Comparison of ENCODE assay signal across 23 cellular contexts in genomic region chr18:28789460-28789859, GRCh38.
DNase-seq lines count a peak whose midpoint lies in the region; ATAC-seq, FAIRE-seq and TF ChIP-seq lines count a peak whose summit lies in the region.
"Had no signal": no experiment of that assay in that cellular context is flagged by ENCODE, and none has a peak within 500 bp of the region (broad histone marks: within the 10 kb centered on the region; RNA-seq: fewer than 3 reads in every experiment).

No MANE protein-coding gene starts in this region.

- FAIRE-seq in astrocyte (lab: Jason Lieb, UNC) (no peak), pancreas (lab: Jason Lieb, UNC) (no peak)
- FAIRE-seq: GM18507, HTR-8/SVneo had no signal

- no peak overlapping the region for H3K27ac Mint-ChIP-seq in astrocyte (ENCODE audit: unreplicated experiment)
- H3K27ac Mint-ChIP-seq in activated T-helper 2 cell treated with anti-CD3 and anti-CD28 coated beads, Interferon-gamma antibody, Interleukin-2, Interleukin-4, amounts not matched to agents 10 μg/mL and 5 μg/mL and 100 μg/mL, durations not matched to agents 14 hours and 24 hours and 36 hours: no peak overlapping the region
- H3K27ac Mint-ChIP-seq: CD4-positive, alpha-beta memory T cell; H9; HFFc6 had no signal

- H3K4me1 ChIP-seq in GM23248 (ENCODE audit: insufficient read depth) (peaks cover 43% of the 10 kb centered on the region), astrocyte (ENCODE audit: insufficient read depth, low read length) (peaks cover 1% of the 10 kb centered on the region), pancreas (no peaks in the 10 kb centered on the region)
- H3K4me1 ChIP-seq: BLaER1, Peyer's patch had no signal

- no peaks in the 10 kb centered on the region for H3K9me3 ChIP-seq in GM23248 (ENCODE audit: low read depth)
- no peaks in the 10 kb centered on the region for H3K9me3 ChIP-seq in astrocyte (ENCODE audit: insufficient read depth, low read depth, low read length)
- no peaks in the 10 kb centered on the region for H3K9me3 ChIP-seq in pancreas
- H3K9me3 ChIP-seq: BLaER1, Peyer's patch had no signal

- H3K4me3 Mint-ChIP-seq in astrocyte (ENCODE audit: unreplicated experiment): no peak overlapping the region
- H3K4me3 Mint-ChIP-seq in activated T-helper 2 cell treated with anti-CD3 and anti-CD28 coated beads, Interferon-gamma antibody, Interleukin-2, Interleukin-4, amounts not matched to agents 10 μg/mL and 5 μg/mL and 100 μg/mL, durations not matched to agents 14 hours and 24 hours and 36 hours (ENCODE audit: low read depth): no peak overlapping the region
- H3K4me3 Mint-ChIP-seq: CD4-positive, alpha-beta memory T cell; H9; HFFc6 had no signal

- H3K36me3 Mint-ChIP-seq in astrocyte (ENCODE audit: low read depth, unreplicated experiment): no peaks in the 10 kb centered on the region
- no peaks in the 10 kb centered on the region for H3K36me3 Mint-ChIP-seq in activated T-helper 2 cell treated with anti-CD3 and anti-CD28 coated beads, Interferon-gamma antibody, Interleukin-2, Interleukin-4, amounts not matched to agents 10 μg/mL and 5 μg/mL and 100 μg/mL, durations not matched to agents 14 hours and 24 hours and 36 hours (ENCODE audit: low read depth)
- H3K36me3 Mint-ChIP-seq: CD4-positive, alpha-beta memory T cell had no signal

- H4K20me1 ChIP-seq in GM23248 (ENCODE audit: insufficient read depth) (no peaks in the 10 kb centered on the region), astrocyte (ENCODE audit: insufficient read depth, low read length) (no peaks in the 10 kb centered on the region)
- H4K20me1 ChIP-seq: BLaER1 had no signal

- peaks cover 22% of the 10 kb centered on the region for H3K4me1 Mint-ChIP-seq in astrocyte (ENCODE audit: low read depth, unreplicated experiment)
- no peaks in the 10 kb centered on the region for H3K4me1 Mint-ChIP-seq in activated T-helper 2 cell treated with anti-CD3 and anti-CD28 coated beads, Interferon-gamma antibody, Interleukin-2, Interleukin-4, amounts not matched to agents 10 μg/mL and 5 μg/mL and 100 μg/mL, durations not matched to agents 14 hours and 24 hours and 36 hours (ENCODE audit: low read depth)

- H3K9me3 Mint-ChIP-seq in astrocyte (ENCODE audit: unreplicated experiment): no peaks in the 10 kb centered on the region
- H3K9me3 Mint-ChIP-seq in activated T-helper 2 cell treated with anti-CD3 and anti-CD28 coated beads, Interferon-gamma antibody, Interleukin-2, Interleukin-4, amounts not matched to agents 10 μg/mL and 5 μg/mL and 100 μg/mL, durations not matched to agents 14 hours and 24 hours and 36 hours: peaks cover 8% of the 10 kb centered on the region
- H3K9me3 Mint-ChIP-seq: H9, HFFc6 had no signal

- H3F3A ChIP-seq in GM23248 (ENCODE audit: insufficient read depth): peaks cover 27% of the 10 kb centered on the region; the same call in 1 of the 2 replicates

- in situ Hi-C loops in GM23248 (cut with MboI): no loop called here

- H3K36me3 ChIP-seq in GM23248 (ENCODE audit: low read depth) (no peaks in the 10 kb centered on the region), astrocyte (ENCODE audit: insufficient read depth, low read length) (no peaks in the 10 kb centered on the region), pancreas (no peaks in the 10 kb centered on the region)
- H3K36me3 ChIP-seq: BLaER1, Peyer's patch had no signal

- peak in 3 of 4 donors; percentile 60 to 77 (median 75) for ATAC-seq in pancreas
- no peak for ATAC-seq in HG03039 (IDR thresholded peaks at IDR 0.05; ENCODE audit: unreplicated experiment)

- H3K4me2 ChIP-seq in GM23248 (ENCODE audit: unreplicated experiment) (no peak overlapping the region), astrocyte (ENCODE audit: low read length) (peak overlapping the region; percentile 4)
- H3K4me2 ChIP-seq: BLaER1, KMS-11 had no signal

- intact Hi-C loops in pancreas (cut with DNase I): no loop called here
- intact Hi-C loops in activated T-helper 2 cell treated with anti-CD3 and anti-CD28 coated beads, Interferon-gamma antibody, Interleukin-2, Interleukin-4, amounts not matched to agents 10 μg/mL and 5 μg/mL and 100 μg/mL, durations not matched to agents 14 hours and 24 hours and 36 hours (cut with micrococcal nuclease): no loop called here

- H3K79me2 ChIP-seq in GM23248 (ENCODE audit: insufficient read depth) (no peaks in the 10 kb centered on the region), astrocyte (ENCODE audit: insufficient read depth, low read length) (no peaks in the 10 kb centered on the region)

- H3K9ac ChIP-seq in GM23248 (no peak overlapping the region), astrocyte (ENCODE audit: low read length) (no peak overlapping the region)
- H3K9ac ChIP-seq: BLaER1, KMS-11 had no signal

- H3K27me3 Mint-ChIP-seq in astrocyte (ENCODE audit: low read depth, unreplicated experiment): no peaks in the 10 kb centered on the region
- no peaks in the 10 kb centered on the region for H3K27me3 Mint-ChIP-seq in activated T-helper 2 cell treated with anti-CD3 and anti-CD28 coated beads, Interferon-gamma antibody, Interleukin-2, Interleukin-4, amounts not matched to agents 10 μg/mL and 5 μg/mL and 100 μg/mL, durations not matched to agents 14 hours and 24 hours and 36 hours (ENCODE audit: low read depth)
- H3K27me3 Mint-ChIP-seq: CD4-positive, alpha-beta memory T cell had no signal

- WGBS in GM23248 (ENCODE audit: low coverage in 1 of 2, low lambda C conversion rate in 2 of 2, missing lambda C conversion rate in 2 of 2), 2 experiments: 26 to 31% methylated on average over 5 of the region's 5 CpGs
- WGBS in pancreas, 2 donors: 9 to 15% methylated on average over 5 of the region's 5 CpGs

- H3K27ac ChIP-seq in GM23248 (no peak overlapping the region), astrocyte (ENCODE audit: low read depth, low read length) (no peak overlapping the region), pancreas (no peak overlapping the region)
- H3K27ac ChIP-seq: BLaER1, KMS-11, Peyer's patch had no signal

- H2AFZ ChIP-seq in GM23248 (no peak overlapping the region), astrocyte (ENCODE audit: low read depth, low read length) (no peak overlapping the region)

- TF ChIP-seq CTCF in astrocyte (IDR thresholded peaks at IDR 0.05; ENCODE audit: insufficient read depth, low read depth, low read length) (no peak), pancreas (IDR thresholded peaks at IDR 0.05) (no peak)

- H3K4me3 ChIP-seq in GM23248 (no peak overlapping the region), astrocyte (ENCODE audit: insufficient read depth, low read depth, low read length) (no peak overlapping the region), pancreas (no peak overlapping the region)
- H3K4me3 ChIP-seq: BLaER1, Peyer's patch had no signal

- H3K27me3 ChIP-seq in GM23248 (replicated peaks; ENCODE audit: insufficient read depth) (no peaks in the 10 kb centered on the region), astrocyte (ENCODE audit: insufficient read depth, low read length) (no peaks in the 10 kb centered on the region), pancreas (no peaks in the 10 kb centered on the region)
- H3K27me3 ChIP-seq: BLaER1, Peyer's patch had no signal

- no peaks in the 10 kb centered on the region; the same call in 1 of the 2 replicates for H3K9me2 ChIP-seq in GM23248 (ENCODE audit: insufficient read depth)

- DNase-seq in GM23248 (peak; percentile 35), astrocyte (ENCODE audit: low read depth) (peak; percentile 41), pancreas (no peak), COR-L47 (lab: John Stamatoyannopoulos, UW) (no peak), activated T-cell treated with anti-CD3 and anti-CD28 coated beads for 4 hours (no peak)
- DNase-seq in activated T-helper 2 cell treated with anti-CD3 and anti-CD28 coated beads, Interferon-gamma antibody, Interleukin-2, Interleukin-4, amounts not matched to agents 10 μg/mL and 5 μg/mL and 100 μg/mL, durations not matched to agents 14 hours and 24 hours and 36 hours (ENCODE audit: low spot score): no peak
- DNase-seq: CD4-positive, alpha-beta memory T cell; DMS53; GDM1; H9; HFFc6; NCI-H1092 treated with DMSO at 0.1 percent for 48 hours; NCI-H1436 treated with DMSO at 0.1 percent for 48 hours; NCI-H2029; NCI-H226; NCI-H524; NCI-H774; Peyer's patch had no signal

Comparison
In these comparisons a context has a peak if more than half of its experiments do, and no peak if none do; other contexts are left out.
1. DNase-seq: peak in GM23248 (single experiment) and astrocyte (single experiment); none in pancreas (0 of 6), COR-L47 (single experiment), activated T-cell treated with anti-CD3 and anti-CD28 coated beads for 4 hours (single experiment) and activated T-helper 2 cell treated with anti-CD3 and anti-CD28 coated beads, Interferon-gamma antibody, Interleukin-2, Interleukin-4, amounts not matched to agents 10 μg/mL and 5 μg/mL and 100 μg/mL, durations not matched to agents 14 hours and 24 hours and 36 hours (single experiment).